In the genomic region with DNA sequence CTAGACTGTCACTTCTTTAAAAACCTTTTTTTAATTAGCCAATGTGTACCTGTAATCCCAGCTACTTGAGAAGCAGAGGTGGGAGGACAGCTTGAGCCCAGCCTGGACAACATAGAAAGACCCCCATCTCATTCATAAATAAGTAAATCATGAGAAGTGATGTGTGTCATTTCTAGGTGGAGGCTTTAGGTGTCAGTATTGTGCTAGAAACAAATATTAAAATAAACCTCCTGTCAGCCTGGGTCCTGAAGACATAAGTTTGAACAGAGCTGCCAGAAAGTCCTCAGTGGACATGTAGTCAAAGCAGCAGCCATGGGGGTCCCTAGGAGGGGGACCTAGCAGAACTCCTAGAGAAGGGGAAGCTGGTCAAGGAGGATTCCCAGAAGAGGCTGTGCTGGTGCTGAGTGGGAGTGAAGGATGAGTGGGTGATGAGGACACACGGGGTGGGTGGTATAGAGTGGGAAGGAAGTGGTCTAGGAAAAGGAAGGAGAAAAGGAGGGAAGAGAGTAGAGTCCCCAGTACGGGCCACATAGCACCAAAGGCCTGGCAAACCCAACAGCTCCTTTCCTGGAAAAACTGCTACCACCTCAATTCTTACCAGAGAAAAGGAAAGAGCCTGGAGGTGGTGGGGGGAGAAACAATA, we compare ENCODE assay signal across 9 cellular contexts.
DNase-seq lines count a peak whose midpoint lies in the region; ATAC-seq lines count a peak whose summit lies in the region.
"Had no signal": no experiment of that assay in that cellular context is flagged by ENCODE, and none has a peak within 500 bp of the region (broad histone marks: within the 10 kb centered on the region; RNA-seq: fewer than 3 reads in every experiment).

No MANE protein-coding gene starts in this region.

- H3K27ac ChIP-seq in trophoblast cell (ENCODE audit: low read depth, low read length), result no peak overlapping the region
- H3K27ac ChIP-seq: upper lobe of left lung had no signal

- no peak overlapping the region for H3K4me2 ChIP-seq in trophoblast cell (ENCODE audit: low read length)

- no peak overlapping the region for H2BK120ac ChIP-seq in trophoblast cell (ENCODE audit: insufficient read depth, low read length, poor library complexity)

- no CpG with 5 or more reads among the region's 2 CpGs for WGBS in trophoblast cell (ENCODE audit: extremely low coverage, insufficient coverage, insufficient read length)

- H3K9ac ChIP-seq in trophoblast cell (ENCODE audit: low read length), result no peak overlapping the region

- no peak overlapping the region for H3K4me3 ChIP-seq in Jurkat, Clone E6-1 (ENCODE audit: low read length)
- no peak overlapping the region for H3K4me3 ChIP-seq in trophoblast cell (ENCODE audit: low read depth, low read length)
- H3K4me3 ChIP-seq: upper lobe of left lung had no signal

- H4K12ac ChIP-seq in trophoblast cell (ENCODE audit: low read depth, low read length), result no peak overlapping the region

- H3K79me1 ChIP-seq in trophoblast cell (ENCODE audit: low read length), result no peaks in the 10 kb centered on the region

- H3K4ac ChIP-seq in trophoblast cell (ENCODE audit: low read depth, low read length), result no peak overlapping the region

- no peak overlapping the region for H3K14ac ChIP-seq in trophoblast cell (ENCODE audit: low read length)

- no peak overlapping the region for H4K91ac ChIP-seq in trophoblast cell (ENCODE audit: low read depth, low read length)

- no peak for ATAC-seq in GM21390 (IDR thresholded peaks at IDR 0.05; ENCODE audit: unreplicated experiment)
- ATAC-seq in HG03139 (IDR thresholded peaks at IDR 0.05; ENCODE audit: unreplicated experiment), result no peak
- no peak for ATAC-seq in GM19455 (IDR thresholded peaks at IDR 0.05; ENCODE audit: unreplicated experiment)

- no peak overlapping the region for H2BK12ac ChIP-seq in trophoblast cell (ENCODE audit: low read length)

- H3K18ac ChIP-seq in trophoblast cell (ENCODE audit: low read length), result no peak overlapping the region

- H2BK5ac ChIP-seq in trophoblast cell (ENCODE audit: low read depth, low read length, poor library complexity), result no peak overlapping the region

- H3K36me3 ChIP-seq in trophoblast cell (ENCODE audit: control insufficient read depth in 1 of 2, insufficient read depth in 2 of 2, low read length in 2 of 2), result no peaks in the 10 kb centered on the region
- H3K36me3 ChIP-seq: upper lobe of left lung had no signal

- no peaks in the 10 kb centered on the region for H3K79me2 ChIP-seq in trophoblast cell (ENCODE audit: control insufficient read depth, insufficient read depth, low read length, poor library complexity)

- H3K27me3 ChIP-seq in trophoblast cell (ENCODE audit: insufficient read depth, low read length), result no peaks in the 10 kb centered on the region
- H3K27me3 ChIP-seq: upper lobe of left lung had no signal

- no peak overlapping the region for H2AFZ ChIP-seq in trophoblast cell (ENCODE audit: insufficient read depth, low read length, poor library complexity)

- H2AK5ac ChIP-seq in trophoblast cell (ENCODE audit: low read length), result no peak overlapping the region

- H3K4me1 ChIP-seq in trophoblast cell (ENCODE audit: control insufficient read depth in 1 of 2, insufficient read depth in 2 of 2, low read length in 2 of 2), result peaks cover 5% of the 10 kb centered on the region in 2 experiments

- H3K23ac ChIP-seq in trophoblast cell (ENCODE audit: low read length), result no peak overlapping the region

- no peaks in the 10 kb centered on the region for H3K9me3 ChIP-seq in trophoblast cell (ENCODE audit: insufficient read depth, low read depth, low read length)
- H3K9me3 ChIP-seq: upper lobe of left lung had no signal

- in situ Hi-C loops in T47D (cut with HindIII; ENCODE audit: low pct_unique_long_range_greater_than_20kb, low sequenced_read_pairs), result no loop called here

- H4K8ac ChIP-seq in trophoblast cell (ENCODE audit: low read depth, low read length), result no peak overlapping the region

- DNase-seq in NCI-H2196 (lab: John Stamatoyannopoulos, UW; ENCODE audit: unreplicated experiment) (peak; percentile 5), NCI-H2196 treated with DMSO at 0.1 percent for 48 hours (lab: John Stamatoyannopoulos, UW; ENCODE audit: unreplicated experiment) (no peak), T47D (ENCODE audit: low read depth in 1 of 2, low spot score in 1 of 2) (peak; percentile 25 to 48), trophoblast cell (peak; percentile 4 to 55)
- peak; percentile 10 for DNase-seq in Jurkat, Clone E6-1 (ENCODE audit: low read depth, low spot score)
- DNase-seq: upper lobe of left lung had no signal
